ENCODE assay signal across 7 cellular contexts in the genomic region with DNA sequence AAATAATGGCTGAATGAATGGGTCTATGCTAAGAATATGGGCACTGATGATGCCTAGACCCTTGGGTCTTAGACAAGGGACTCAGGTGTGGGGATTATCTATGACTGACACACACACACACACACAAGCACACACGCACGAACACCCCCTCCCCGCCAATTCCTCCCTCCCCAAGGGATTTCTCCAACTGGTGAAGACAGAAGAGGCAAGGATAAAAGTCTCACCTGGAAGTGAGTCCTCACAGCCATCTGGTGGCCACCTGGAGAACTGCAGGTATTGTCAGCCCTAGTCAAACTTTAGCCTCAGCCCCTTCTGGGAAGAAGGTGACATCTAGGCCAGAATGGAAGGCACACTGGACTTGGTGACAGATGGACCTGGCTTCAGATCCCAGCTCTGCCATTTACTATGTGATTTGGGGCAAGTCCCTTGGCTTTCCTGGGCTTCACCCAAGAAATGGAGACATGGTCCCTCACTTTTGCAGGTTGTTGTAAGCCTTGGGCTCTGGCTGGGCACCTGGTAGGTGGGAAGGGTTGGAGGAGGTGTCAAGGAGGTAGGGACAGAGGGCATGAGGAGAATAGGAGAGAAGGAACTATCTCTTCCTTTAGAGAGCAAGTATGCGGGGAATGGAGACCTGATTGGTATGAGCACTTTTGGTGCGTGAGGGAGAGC.
DNase-seq lines count a peak whose midpoint lies in the region; ATAC-seq and TF ChIP-seq lines count a peak whose summit lies in the region.

No MANE protein-coding gene starts in this region.

- no peak overlapping the region for H3K4me3 Mint-ChIP-seq in central memory CD8-positive, alpha-beta T cell
- H3K4me3 Mint-ChIP-seq in memory B cell: no peak overlapping the region

- no peak for ATAC-seq in central memory CD8-positive, alpha-beta T cell (replicated peaks; ENCODE audit: extremely low read depth, poor library complexity, severe bottlenecking)
- ATAC-seq in memory B cell (ENCODE audit: low read depth): peak; percentile 14
- no peak for ATAC-seq in GM21423 (IDR thresholded peaks at IDR 0.05; ENCODE audit: unreplicated experiment)

- H3K27ac Mint-ChIP-seq in central memory CD8-positive, alpha-beta T cell (ENCODE audit: low read depth): no peak overlapping the region
- H3K27ac Mint-ChIP-seq in memory B cell: no peak overlapping the region

- DNase-seq in GM12864 (ENCODE audit: low read depth) (no peak), NCI-H187 (lab: John Stamatoyannopoulos, UW) (peak; percentile 62 to 69), memory B cell (ENCODE audit: low spot score in 2 of 2) (peak; percentile 70 to 79)
- peak; percentile 58 for DNase-seq in activated CD4-positive, CD25-positive, alpha-beta regulatory T cell treated with anti-CD3 and anti-CD28 coated beads, Interleukin-2, amount 50 U/mL, for 16 hours (ENCODE audit: low read depth, low spot score)
- peak; percentile 54 to 70 for DNase-seq in central memory CD8-positive, alpha-beta T cell (ENCODE audit: low spot score in 2 of 2)
- DNase-seq in stimulated activated CD8-positive, alpha-beta memory T cell treated with anti-CD3 and anti-CD28 coated beads, Interleukin-7, amount 100 ng/mL, for 1 hour (ENCODE audit: low read depth in 2 of 2): peak; percentile 52 to 63

- H3K9me3 Mint-ChIP-seq in central memory CD8-positive, alpha-beta T cell: no peaks in the 10 kb centered on the region
- no peaks in the 10 kb centered on the region for H3K9me3 Mint-ChIP-seq in memory B cell

- no peak overlapping the region for H3K4me3 ChIP-seq in GM12864 (ENCODE audit: low read depth, low read length)

- H3K27me3 Mint-ChIP-seq in central memory CD8-positive, alpha-beta T cell: peaks cover 9% of the 10 kb centered on the region
- peaks cover 2% of the 10 kb centered on the region for H3K27me3 Mint-ChIP-seq in memory B cell

- peaks cover 13% of the 10 kb centered on the region for H3K36me3 Mint-ChIP-seq in central memory CD8-positive, alpha-beta T cell (ENCODE audit: insufficient read depth)
- no peaks in the 10 kb centered on the region for H3K36me3 Mint-ChIP-seq in memory B cell

- TF ChIP-seq CTCF in GM12864 (IDR thresholded peaks at IDR 0.05; ENCODE audit: low read depth, low read length, missing control alignments): peak; percentile 97

- H3K4me1 Mint-ChIP-seq in central memory CD8-positive, alpha-beta T cell: peaks cover 11% of the 10 kb centered on the region
- H3K4me1 Mint-ChIP-seq in memory B cell: peaks cover 15% of the 10 kb centered on the region
